Comparison of ENCODE assay signal across 9 cellular contexts in the genomic region with DNA sequence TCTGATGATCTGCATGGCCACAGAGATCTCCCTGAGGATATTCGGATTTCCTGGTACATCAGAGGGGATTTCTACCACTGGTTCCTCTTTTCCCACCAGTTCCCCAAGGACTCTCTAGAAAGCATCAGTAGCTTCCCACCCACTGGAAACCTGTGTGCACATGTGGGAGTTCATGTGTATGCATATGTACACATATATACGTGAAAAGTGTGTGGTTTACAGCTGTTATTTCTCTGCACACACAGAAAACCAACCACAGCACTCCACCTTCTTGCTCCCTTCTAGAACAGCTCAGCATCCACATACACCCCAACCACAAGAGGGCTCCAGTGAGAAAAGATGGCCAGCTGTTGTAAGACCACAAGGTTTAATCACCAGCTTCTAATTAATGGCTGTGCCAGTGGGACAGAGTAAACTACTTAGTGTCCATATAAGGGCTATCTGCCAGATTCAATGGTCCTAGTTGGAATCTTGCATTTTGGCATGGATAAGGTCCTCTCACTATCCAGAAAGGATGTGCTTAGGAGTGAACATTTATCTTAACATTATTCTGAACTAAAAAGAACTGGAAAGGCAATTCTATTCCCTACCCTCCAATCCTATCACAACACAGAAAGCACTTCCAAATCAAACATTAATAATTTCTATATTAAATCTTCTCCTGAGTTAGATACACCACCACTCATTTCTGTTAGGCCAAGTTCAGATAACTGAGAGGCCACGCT. TPM values are rescaled to one million over a fixed set of nuclear protein-coding genes. Genes with fewer than 3 reads are reported as not detected.
DNase-seq lines count a peak whose midpoint lies in the region; ATAC-seq and TF ChIP-seq lines count a peak whose summit lies in the region.
"Had no signal": no experiment of that assay in that cellular context is flagged by ENCODE, and none has a peak within 500 bp of the region (broad histone marks: within the 10 kb centered on the region; RNA-seq: fewer than 3 reads in every experiment).

No MANE protein-coding gene starts in this region.

- no peaks in the 10 kb centered on the region for H3K27me3 ChIP-seq in CD8-positive, alpha-beta memory T cell (ENCODE audit: insufficient read depth, low read length, poor library complexity, severe bottlenecking)
- no peaks in the 10 kb centered on the region for H3K27me3 ChIP-seq in psoas muscle (ENCODE audit: insufficient read depth in 3 of 3, low read length in 2 of 3)
- H3K27me3 ChIP-seq: SJSA1 had no signal

- 65 to 86% (median 80%) methylated on average over 3 of the region's 3 CpGs for WGBS in psoas muscle, 3 donors

- intact Hi-C loops in psoas muscle (cut with DNase I) = loop anchor here (1.0 to 5.0 kb wide), 2 partner anchors 72 to 191 kb away; no protein-coding TSS in a partner anchor

- H3K4me1 ChIP-seq in CD8-positive, alpha-beta memory T cell (ENCODE audit: insufficient read depth, low read length) = peaks cover 23% of the 10 kb centered on the region
- H3K4me1 ChIP-seq in psoas muscle = peaks cover 52% of the 10 kb centered on the region

- POLR2A ChIA-PET in CD8-positive, alpha-beta memory T cell (lab: Charles Lee) = no interaction called here

- H3K36me3 ChIP-seq in CD8-positive, alpha-beta memory T cell (ENCODE audit: insufficient read depth, low read length) = peaks cover 61% of the 10 kb centered on the region
- H3K36me3 ChIP-seq in psoas muscle (ENCODE audit: insufficient read depth in 1 of 2, low read depth in 1 of 2) = peaks cover 30 to 75% of the 10 kb centered on the region in 2 donors

- H3K4me3 ChIP-seq in CD8-positive, alpha-beta memory T cell (ENCODE audit: low read length) = no peak overlapping the region
- H3K4me3 ChIP-seq in foreskin fibroblast (ENCODE audit: low read depth in 1 of 2, low read length in 2 of 2) = no peak overlapping the region
- no peak overlapping the region for H3K4me3 ChIP-seq in psoas muscle
- H3K4me3 ChIP-seq: SJSA1 had no signal

- H3K27ac Mint-ChIP-seq in CD8-positive, alpha-beta memory T cell = peak overlapping the region; percentile 32 to 79 (median 52)

- CTCF ChIA-PET in CD8-positive, alpha-beta memory T cell (lab: Charles Lee) = interaction anchor here (0.7 to 1.4 kb wide), 11 partner anchors 9 to 246 kb away, joined by 3 to 6 read pairs (median 3); no protein-coding TSS in a partner anchor

- H3K27me3 Mint-ChIP-seq in CD8-positive, alpha-beta memory T cell = no peaks in the 10 kb centered on the region

- peak in 3 of 5 donors; percentile 48 to 68 (median 53) for DNase-seq in CD8-positive, alpha-beta memory T cell
- DNase-seq in NCI-H748 treated with DMSO at 0.1 percent for 48 hours (lab: John Stamatoyannopoulos, UW) = peak; percentile 17
- DNase-seq in activated T-cell treated with anti-CD3 and anti-CD28 coated beads for 48 hours (ENCODE audit: low read depth) = peak; percentile 18
- peak; percentile 62 to 83 for DNase-seq in foreskin fibroblast
- no peak for DNase-seq in psoas muscle
- no peak for DNase-seq in effector CD8-positive, alpha-beta T cell (lab: John Stamatoyannopoulos, UW)

- H3K9me3 Mint-ChIP-seq in CD8-positive, alpha-beta memory T cell = no peaks in the 10 kb centered on the region

- H3K27ac ChIP-seq in CD8-positive, alpha-beta memory T cell (ENCODE audit: low read depth, low read length) = no peak overlapping the region
- peak overlapping the region; percentile 88 for H3K27ac ChIP-seq in psoas muscle
- H3K27ac ChIP-seq: SJSA1 had no signal

- TF ChIP-seq CTCF in foreskin fibroblast (IDR thresholded peaks at IDR 0.05; ENCODE audit: low read depth, low read length) = peak; percentile 79
- TF ChIP-seq CTCF in psoas muscle (IDR thresholded peaks at IDR 0.05) = peak; percentile 69

- H3K36me3 Mint-ChIP-seq in CD8-positive, alpha-beta memory T cell = peaks cover 16 to 78% (median 26%) of the 10 kb centered on the region in 3 donors

- H3K4me1 Mint-ChIP-seq in CD8-positive, alpha-beta memory T cell = peaks cover 30 to 48% (median 36%) of the 10 kb centered on the region in 3 donors

- H3K9me3 ChIP-seq in CD8-positive, alpha-beta memory T cell (ENCODE audit: low read length) = no peaks in the 10 kb centered on the region
- H3K9me3 ChIP-seq in psoas muscle = no peaks in the 10 kb centered on the region
- H3K9me3 ChIP-seq: SJSA1 had no signal

- ATAC-seq in GM21619 (IDR thresholded peaks at IDR 0.05; ENCODE audit: unreplicated experiment) (peak; percentile 43), psoas muscle (peak; percentile 53 to 63 (median 56)), HG03025 (IDR thresholded peaks at IDR 0.05; ENCODE audit: low FRiP score, unreplicated experiment) (no peak)

- no peak overlapping the region for H3K4me3 Mint-ChIP-seq in CD8-positive, alpha-beta memory T cell

RNA-seq across cellular contexts. Expression of a gene that starts 24.1 kb away (rescaled TPM):
- 1 to 10 TPM; 3.3 to 3.9 TPM for total RNA-seq in CD8-positive, alpha-beta memory T cell
- not detected for polyA plus RNA-seq in CD8-positive, alpha-beta memory T cell
- 1 to 10 TPM in 1 of 4 donors, under 1 TPM in 1, not detected in 2; 0.42 to 1.3 TPM for total RNA-seq in psoas muscle
- polyA plus RNA-seq in psoas muscle = under 1 TPM; 0.12 to 0.98 (median 0.31) TPM

RNA-seq across cellular contexts. Expression of a gene that starts 33.4 kb away (rescaled TPM):
- total RNA-seq in CD8-positive, alpha-beta memory T cell = not detected
- not detected for polyA plus RNA-seq in CD8-positive, alpha-beta memory T cell
- total RNA-seq in psoas muscle = not detected
- polyA plus RNA-seq in psoas muscle = not detected
- total RNA-seq: SJSA1 had no signal

RNA-seq across cellular contexts. Expression of a gene that starts 41.9 kb away (rescaled TPM):
- not detected for total RNA-seq in CD8-positive, alpha-beta memory T cell
- polyA plus RNA-seq in CD8-positive, alpha-beta memory T cell = not detected
- total RNA-seq in psoas muscle = 10 to 100 TPM in 1 of 4 donors, 1 to 10 TPM in 3; 3.4 to 12.9 (median 5.8) TPM
- polyA plus RNA-seq in psoas muscle = 10 to 100 TPM; 18.6 to 34.6 (median 21.9) TPM
- total RNA-seq: SJSA1 had no signal

RNA-seq across cellular contexts. Expression of a gene that starts 49.8 kb away (rescaled TPM):
- total RNA-seq in CD8-positive, alpha-beta memory T cell = 1 to 10 TPM; 6.9 to 7.1 TPM
- polyA plus RNA-seq in CD8-positive, alpha-beta memory T cell = 6.0 TPM
- total RNA-seq in psoas muscle = 10 to 100 TPM; 16.1 to 29.8 (median 22.8) TPM
- 10 to 100 TPM; 11.1 to 17.6 (median 12.9) TPM for polyA plus RNA-seq in psoas muscle

Comparison
In these comparisons a context has a peak if more than half of its experiments do, and no peak if none do; other contexts are left out.
1. DNase-seq: peak in CD8-positive, alpha-beta memory T cell (3 of 5), NCI-H748 treated with DMSO at 0.1 percent for 48 hours (single experiment), activated T-cell treated with anti-CD3 and anti-CD28 coated beads for 48 hours (single experiment) and foreskin fibroblast (2 of 2); none in psoas muscle (0 of 2) and effector CD8-positive, alpha-beta T cell (single experiment).
2. RNA of a gene that starts 41.9 kb away (total RNA-seq): 3.4 to 12.9 TPM in psoas muscle; not detected in CD8-positive, alpha-beta memory T cell; every median in the first group is over 4 times any median in the second.